ENCODE assay signal across 8 cellular contexts in the genomic region with DNA sequence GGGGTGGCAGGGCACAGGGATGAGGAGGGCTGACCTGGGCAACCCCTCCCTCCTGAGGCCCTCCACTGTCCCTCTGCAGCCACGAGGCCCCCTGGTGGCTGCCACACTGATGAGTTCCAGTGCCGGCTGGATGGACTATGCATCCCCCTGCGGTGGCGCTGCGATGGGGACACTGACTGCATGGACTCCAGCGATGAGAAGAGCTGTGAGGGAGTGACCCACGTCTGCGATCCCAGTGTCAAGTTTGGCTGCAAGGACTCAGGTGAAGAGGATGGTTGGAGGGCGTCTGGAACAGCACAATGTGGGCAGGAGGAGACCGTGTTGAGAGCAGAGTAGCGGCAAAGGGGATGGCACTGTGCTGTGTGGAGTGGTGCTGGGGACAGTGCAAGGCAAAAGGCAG. TPM values are rescaled to one million over a fixed set of nuclear protein-coding genes. Genes with fewer than 3 reads are reported as not detected.
DNase-seq lines count a peak whose midpoint lies in the region; ATAC-seq and TF ChIP-seq lines count a peak whose summit lies in the region.
"Had no signal": no experiment of that assay in that cellular context is flagged by ENCODE, and none has a peak within 500 bp of the region (broad histone marks: within the 10 kb centered on the region; RNA-seq: fewer than 3 reads in every experiment).

No MANE protein-coding gene starts in this region.

- peak; percentile 67 for TF ChIP-seq CTCF in GM10248 (IDR thresholded peaks at IDR 0.05; ENCODE audit: control extremely low read depth, extremely low read depth, low read depth, missing control alignments)
- TF ChIP-seq CTCF in NB4 (IDR thresholded peaks at IDR 0.05; ENCODE audit: low read depth, low read length): peak; percentile 89
- TF ChIP-seq CTCF in brain microvascular endothelial cell (IDR thresholded peaks at IDR 0.05; ENCODE audit: low read depth, low read length, missing control alignments): peak; percentile 80

- H3K27ac ChIP-seq in brain microvascular endothelial cell (no peak overlapping the region), mesenchymal stem cell (ENCODE audit: low read length, poor library complexity, severe bottlenecking) (no peak overlapping the region)

- peaks cover 60% of the 10 kb centered on the region for H3K36me3 ChIP-seq in brain microvascular endothelial cell (replicated peaks)
- H3K36me3 ChIP-seq in mesenchymal stem cell (ENCODE audit: control insufficient read depth in 1 of 2, insufficient read depth in 2 of 2, low read depth in 1 of 2, low read length in 2 of 2): peaks cover 93 to 96% of the 10 kb centered on the region in 2 experiments

- H3K4me2 ChIP-seq in mesenchymal stem cell (ENCODE audit: low read length, poor library complexity, severe bottlenecking): no peak overlapping the region

- no peak overlapping the region for H3K23ac ChIP-seq in mesenchymal stem cell (ENCODE audit: low read length in 2 of 2)

- H2BK120ac ChIP-seq in mesenchymal stem cell (ENCODE audit: low read depth, low read length): no peak overlapping the region

- no peak overlapping the region for H2BK12ac ChIP-seq in mesenchymal stem cell (ENCODE audit: low read length in 2 of 2)

- no peak overlapping the region for H4K91ac ChIP-seq in mesenchymal stem cell (ENCODE audit: low read length)

- CTCF ChIA-PET in GM10248 (lab: Yijun Ruan, JAX): interaction anchor here (1.0 to 11.3 kb wide), 22 partner anchors 8 to 172 kb away, joined by 3 to 122 read pairs (median 6); a partner anchor contains a TSS

- in situ Hi-C loops in brain microvascular endothelial cell (cut with HindIII; ENCODE audit: low pct_ligation_motif_present, low sequenced_read_pairs): no loop called here

- peaks cover 25% of the 10 kb centered on the region for H3K79me1 ChIP-seq in mesenchymal stem cell (replicated peaks; ENCODE audit: low read length, poor library complexity, severe bottlenecking)

- POLR2A ChIA-PET in GM10248 (lab: Yijun Ruan, JAX): no interaction called here

- H2BK15ac ChIP-seq in mesenchymal stem cell (ENCODE audit: low read depth, poor library complexity, severe bottlenecking): no peak overlapping the region

- H2BK5ac ChIP-seq in mesenchymal stem cell (ENCODE audit: low read depth, low read length, poor library complexity, severe bottlenecking): no peak overlapping the region

- H4K8ac ChIP-seq in mesenchymal stem cell (ENCODE audit: low read length): no peak overlapping the region

- peak; percentile 59 for DNase-seq in GM10248 (ENCODE audit: extremely low spot score)
- peak; percentile 57 for DNase-seq in NB4 (ENCODE audit: low read depth)
- no peak for DNase-seq in brain microvascular endothelial cell
- peak; percentile 35 for DNase-seq in mesenchymal stem cell
- DNase-seq in central memory CD4-positive, alpha-beta T cell: no peak
- DNase-seq in NCI-H526 treated with DMSO at 0.1 percent for 48 hours (lab: John Stamatoyannopoulos, UW): no peak

- 80% methylated on average over 11 of the region's 11 CpGs for WGBS in mesenchymal stem cell

- no peak for TF ChIP-seq POLR2A in NB4 (IDR thresholded peaks at IDR 0.05; ENCODE audit: extremely low read depth, insufficient read length)

- no peak overlapping the region for H3K14ac ChIP-seq in mesenchymal stem cell (ENCODE audit: low read length in 2 of 2)

- H3K4me1 ChIP-seq in mesenchymal stem cell (ENCODE audit: control insufficient read depth, insufficient read depth, low read depth, low read length): peaks cover 3% of the 10 kb centered on the region

- H3K27me3 ChIP-seq in brain microvascular endothelial cell (replicated peaks): no peaks in the 10 kb centered on the region
- H3K27me3 ChIP-seq in mesenchymal stem cell (ENCODE audit: control insufficient read depth in 1 of 2, insufficient read depth in 1 of 2, low read length in 2 of 2): no peaks in the 10 kb centered on the region

- H3K18ac ChIP-seq in mesenchymal stem cell (ENCODE audit: low read depth in 1 of 2, low read length in 2 of 2): no peak overlapping the region

- no peaks in the 10 kb centered on the region for H3K9me3 ChIP-seq in mesenchymal stem cell (ENCODE audit: control insufficient read depth, low read length)

- no peak overlapping the region for H3K4ac ChIP-seq in mesenchymal stem cell (ENCODE audit: low read depth in 1 of 2, low read length in 2 of 2)

- H2AFZ ChIP-seq in mesenchymal stem cell (ENCODE audit: low read depth, low read length): no peak overlapping the region

- H2AK5ac ChIP-seq in mesenchymal stem cell (ENCODE audit: low read length, severe bottlenecking): no peak overlapping the region

- peak overlapping the region; percentile 44 for H3K9ac ChIP-seq in mesenchymal stem cell (ENCODE audit: low read length)

- no peak for ATAC-seq in HG03571 (IDR thresholded peaks at IDR 0.05; ENCODE audit: unreplicated experiment)

- H3K4me3 ChIP-seq in NB4 (ENCODE audit: low read depth, low read length) (no peak overlapping the region), brain microvascular endothelial cell (ENCODE audit: low read depth, low read length) (no peak overlapping the region), mesenchymal stem cell (ENCODE audit: insufficient read depth in 1 of 2, low read depth in 1 of 2, low read length in 2 of 2) (no peak overlapping the region)

RNA-seq across cellular contexts. Expression of a gene that starts 25.7 kb away (rescaled TPM):
- not detected for polyA plus RNA-seq in mesenchymal stem cell (2013, experiment 1 of 2)
- not detected for polyA plus RNA-seq in mesenchymal stem cell (2013, experiment 2 of 2)
- polyA plus RNA-seq: neural cell had no signal

RNA-seq across cellular contexts. Expression of a gene that starts 43.5 kb away (rescaled TPM):
- polyA plus RNA-seq in mesenchymal stem cell (2013, experiment 1 of 2): 1.8 TPM
- 1.6 TPM for polyA plus RNA-seq in mesenchymal stem cell (2013, experiment 2 of 2)

RNA-seq across cellular contexts. Expression of a gene that starts 44.8 kb away (rescaled TPM):
- polyA plus RNA-seq in mesenchymal stem cell (2013, experiment 1 of 2): 68.9 TPM
- 57.9 TPM for polyA plus RNA-seq in mesenchymal stem cell (2013, experiment 2 of 2)

RNA-seq across cellular contexts. Expression of a gene that starts 56.4 kb away (rescaled TPM):
- 196 TPM for polyA plus RNA-seq in mesenchymal stem cell (2013, experiment 1 of 2)
- 196 TPM for polyA plus RNA-seq in mesenchymal stem cell (2013, experiment 2 of 2)

Comparison
In these comparisons a context has a peak if more than half of its experiments do, and no peak if none do; other contexts are left out.
1. DNase-seq: peak in GM10248 (single experiment), NB4 (single experiment) and mesenchymal stem cell (single experiment); none in brain microvascular endothelial cell (single experiment), central memory CD4-positive, alpha-beta T cell (single experiment) and NCI-H526 treated with DMSO at 0.1 percent for 48 hours (single experiment).
2. Peak in every context shown above with its lines, with median percentiles within 50 percentile points of each other: CTCF ChIP-seq.